ENCODE assay signal across 18 cellular contexts in genomic region chr1:209383422-209383821, GRCh38.
DNase-seq lines count a peak whose midpoint lies in the region; ATAC-seq, FAIRE-seq and TF ChIP-seq lines count a peak whose summit lies in the region.
"Had no signal": no experiment of that assay in that cellular context is flagged by ENCODE, and none has a peak within 500 bp of the region (broad histone marks: within the 10 kb centered on the region; RNA-seq: fewer than 3 reads in every experiment).

No MANE protein-coding gene starts in this region.

- no peak overlapping the region for H2AFZ ChIP-seq in mesenchymal stem cell (ENCODE audit: low read depth, low read length)

- H3K14ac ChIP-seq in mesenchymal stem cell (ENCODE audit: low read length in 2 of 2) = no peak overlapping the region

- no peaks in the 10 kb centered on the region for H3K79me1 ChIP-seq in mesenchymal stem cell (replicated peaks; ENCODE audit: low read length, poor library complexity, severe bottlenecking)

- H3K23ac ChIP-seq in mesenchymal stem cell (ENCODE audit: low read length in 2 of 2) = no peak overlapping the region

- intact Hi-C loops in breast epithelium (cut with DNase I; ENCODE audit: low total_unique reads) (no loop called here), colonic mucosa (cut with DNase I) (no loop called here)

- DNase-seq in A549 (ENCODE audit: low read depth in 1 of 2, low spot score in 1 of 2) (no peak), breast epithelium (ENCODE audit: low spot score in 2 of 2) (no peak), mesenchymal stem cell (no peak), NCI-H1417 (lab: John Stamatoyannopoulos, UW) (no peak), colonic mucosa (no peak)
- DNase-seq in activated CD4-positive, CD25-positive, alpha-beta regulatory T cell treated with anti-CD3 and anti-CD28 coated beads, Interleukin-2, amount 50 U/mL, for 72 hours = no peak
- DNase-seq: activated B cell treated with CpG ODN at 0.5 μM for 24 hours; activated naive CD4-positive, alpha-beta T cell treated with anti-CD3 and anti-CD28 coated beads, Interleukin-2, amount 50 U/mL, for 16 hours; activated T-cell treated with anti-CD3 and anti-CD28 coated beads, Interleukin-2, amount 50 U/mL, for 48 hours; KBM-7; NCI-H2081; NCI-H526 treated with DMSO at 0.1 percent for 48 hours had no signal

- FAIRE-seq in A549 (lab: Jason Lieb, UNC) = no peak
- FAIRE-seq: frontal cortex had no signal

- H3K18ac ChIP-seq in mesenchymal stem cell (ENCODE audit: low read depth in 1 of 2, low read length in 2 of 2) = no peak overlapping the region

- no peak overlapping the region for H2BK12ac ChIP-seq in mesenchymal stem cell (ENCODE audit: low read length in 2 of 2)

- H2BK15ac ChIP-seq in mesenchymal stem cell (ENCODE audit: low read depth, poor library complexity, severe bottlenecking) = no peak overlapping the region

- no peak overlapping the region for H4K8ac ChIP-seq in mesenchymal stem cell (ENCODE audit: low read length)

- TF ChIP-seq CTCF in A549 (IDR thresholded peaks at IDR 0.05) = no peak
- TF ChIP-seq CTCF in breast epithelium (IDR thresholded peaks at IDR 0.05) = no peak
- TF ChIP-seq CTCF in colonic mucosa (IDR thresholded peaks at IDR 0.05) = no peak

- no peak for TF ChIP-seq POLR2A in A549 (IDR thresholded peaks at IDR 0.05; ENCODE audit: low read length)
- no peak for TF ChIP-seq POLR2A in breast epithelium (IDR thresholded peaks at IDR 0.05)

- H3K36me3 ChIP-seq in HUES64 (ENCODE audit: insufficient read depth, low read length) (no peaks in the 10 kb centered on the region), breast epithelium (no peaks in the 10 kb centered on the region), mesenchymal stem cell (ENCODE audit: control insufficient read depth in 1 of 2, insufficient read depth in 2 of 2, low read depth in 1 of 2, low read length in 2 of 2) (no peaks in the 10 kb centered on the region), colonic mucosa (no peaks in the 10 kb centered on the region)
- H3K36me3 ChIP-seq: vagina had no signal

- CTCF ChIA-PET in A549 (lab: Yijun Ruan, JAX) = interaction anchor here (0.9 to 1.7 kb wide), 2 partner anchors 30 to 52 kb away, joined by 3 to 4 read pairs; no protein-coding TSS in a partner anchor

- H2AK5ac ChIP-seq in mesenchymal stem cell (ENCODE audit: low read length, severe bottlenecking) = peak overlapping the region; percentile 22

- H3K27ac ChIP-seq in A549 = 0 out of 6 replicates have a peak overlapping the region, but pooled peaks of 1 of the 2 experiments have one; percentile 8
- H3K27ac ChIP-seq in HUES64 (ENCODE audit: low read depth, low read length) = peak overlapping the region; percentile 47
- H3K27ac ChIP-seq in breast epithelium = peak overlapping the region; percentile 48 to 53
- H3K27ac ChIP-seq in mesenchymal stem cell (ENCODE audit: low read length, poor library complexity, severe bottlenecking) = no peak overlapping the region
- no peak overlapping the region for H3K27ac ChIP-seq in colonic mucosa
- H3K27ac ChIP-seq: coronary artery, HL-60, vagina had no signal

- TF ChIP-seq EP300 in A549 (IDR thresholded peaks at IDR 0.05) = no peak

- POLR2A ChIA-PET in A549 (lab: Yijun Ruan, JAX) = no interaction called here

- 0 out of 2 replicates have a peak overlapping the region, but pooled peaks have one; percentile 1 for H3K9ac ChIP-seq in HUES64 (ENCODE audit: low read depth, low read length)
- peak overlapping the region; percentile 3 for H3K9ac ChIP-seq in mesenchymal stem cell (ENCODE audit: low read length)
- no peak overlapping the region for H3K9ac ChIP-seq in colonic mucosa (ENCODE audit: low read depth in 2 of 2, low read length in 2 of 2)

- no peak overlapping the region for H2BK120ac ChIP-seq in mesenchymal stem cell (ENCODE audit: low read depth, low read length)

- peaks cover 6% of the 10 kb centered on the region; the same call in 2 of the 3 replicates for H3K4me1 ChIP-seq in A549
- peaks cover 49% of the 10 kb centered on the region for H3K4me1 ChIP-seq in HUES64 (ENCODE audit: insufficient read depth, low read length)
- no peaks in the 10 kb centered on the region for H3K4me1 ChIP-seq in breast epithelium
- H3K4me1 ChIP-seq in mesenchymal stem cell (ENCODE audit: control insufficient read depth, insufficient read depth, low read depth, low read length) = peaks cover 3% of the 10 kb centered on the region
- no peaks in the 10 kb centered on the region for H3K4me1 ChIP-seq in colonic mucosa

- H3K4ac ChIP-seq in mesenchymal stem cell (ENCODE audit: low read depth in 1 of 2, low read length in 2 of 2) = no peak overlapping the region

- TF ChIP-seq RAD21 in A549 (conservative IDR thresholded peaks at IDR 0.05 in 1 of 2, IDR thresholded peaks at IDR 0.05 in 1 of 2) = no peak

- no peaks in the 10 kb centered on the region for H3K27me3 ChIP-seq in HUES64 (ENCODE audit: insufficient read depth, low read length)
- no peaks in the 10 kb centered on the region for H3K27me3 ChIP-seq in breast epithelium
- no peaks in the 10 kb centered on the region for H3K27me3 ChIP-seq in mesenchymal stem cell (ENCODE audit: control insufficient read depth in 1 of 2, insufficient read depth in 1 of 2, low read length in 2 of 2)
- H3K27me3 ChIP-seq in colonic mucosa = no peaks in the 10 kb centered on the region
- H3K27me3 ChIP-seq: vagina had no signal

- H2BK5ac ChIP-seq in mesenchymal stem cell (ENCODE audit: low read depth, low read length, poor library complexity, severe bottlenecking) = no peak overlapping the region

- H4K91ac ChIP-seq in mesenchymal stem cell (ENCODE audit: low read length) = no peak overlapping the region

- H3K4me3 ChIP-seq in A549 (no peak overlapping the region), HUES64 (ENCODE audit: low read length) (no peak overlapping the region), breast epithelium (peak overlapping the region in 2 of 3 donors; percentile 10 to 13), mesenchymal stem cell (ENCODE audit: insufficient read depth in 1 of 2, low read depth in 1 of 2, low read length in 2 of 2) (no peak overlapping the region), colonic mucosa (no peak overlapping the region)
- H3K4me3 ChIP-seq: coronary artery had no signal

- H3K4me2 ChIP-seq in A549 = peak overlapping the region; percentile 24; the same call in 1 of the 3 replicates
- H3K4me2 ChIP-seq in mesenchymal stem cell (ENCODE audit: low read length, poor library complexity, severe bottlenecking) = no peak overlapping the region

- WGBS in A549 (ENCODE audit: missing lambda C conversion rate) = 84% methylated on average over 4 of the region's 4 CpGs
- WGBS in HUES64 = 92% methylated on average over 4 of the region's 4 CpGs
- WGBS in mesenchymal stem cell = 96% methylated on average over 4 of the region's 4 CpGs

- ATAC-seq in A549 (no peak), HG02571 (IDR thresholded peaks at IDR 0.05; ENCODE audit: unreplicated experiment) (no peak)

- H3K9me3 ChIP-seq in A549 (no peaks in the 10 kb centered on the region), HUES64 (ENCODE audit: insufficient read depth, low read depth, low read length) (no peaks in the 10 kb centered on the region), breast epithelium (no peaks in the 10 kb centered on the region), mesenchymal stem cell (ENCODE audit: control insufficient read depth, low read length) (no peaks in the 10 kb centered on the region), colonic mucosa (no peaks in the 10 kb centered on the region)
- H3K9me3 ChIP-seq: vagina had no signal

TF ChIP-seq in A549, 52 proteins besides CTCF, POLR2A, EP300 and RAD21 (continues in another document):
- TF ChIP-seq KDM5A (IDR thresholded peaks at IDR 0.05) (no peak), PBX3 (IDR thresholded peaks at IDR 0.05) (no peak), HOXB13 (CRISPR knock-in tag; IDR thresholded peaks at IDR 0.05; ENCODE audit: low read depth) (no peak), TP53 (CRISPR knock-in tag; IDR thresholded peaks at IDR 0.05) (no peak), CBX2 (IDR thresholded peaks at IDR 0.05; ENCODE audit: borderline replicate concordance, low read depth) (no peak), HOXB5 (CRISPR knock-in tag; IDR thresholded peaks at IDR 0.05) (no peak), JUNB (IDR thresholded peaks at IDR 0.05) (no peak), HDAC2 (IDR thresholded peaks at IDR 0.05) (no peak), MAZ (IDR thresholded peaks at IDR 0.05; ENCODE audit: borderline replicate concordance, low read depth, low read length) (no peak), REST (IDR thresholded peaks at IDR 0.05) (no peak)

Comparison
In these comparisons a context has a peak if more than half of its experiments do, and no peak if none do; other contexts are left out.
1. H3K27ac ChIP-seq: peak in HUES64 (single experiment) and breast epithelium (2 of 2); none in mesenchymal stem cell (single experiment) and colonic mucosa (single experiment).
2. H3K4me3 ChIP-seq: peak in breast epithelium (2 of 3); none in A549 (single experiment), HUES64 (single experiment), mesenchymal stem cell (0 of 2) and colonic mucosa (single experiment).
3. H3K9ac ChIP-seq: peak in HUES64 (single experiment) and mesenchymal stem cell (single experiment); none in colonic mucosa (0 of 2).